In the genomic region with DNA sequence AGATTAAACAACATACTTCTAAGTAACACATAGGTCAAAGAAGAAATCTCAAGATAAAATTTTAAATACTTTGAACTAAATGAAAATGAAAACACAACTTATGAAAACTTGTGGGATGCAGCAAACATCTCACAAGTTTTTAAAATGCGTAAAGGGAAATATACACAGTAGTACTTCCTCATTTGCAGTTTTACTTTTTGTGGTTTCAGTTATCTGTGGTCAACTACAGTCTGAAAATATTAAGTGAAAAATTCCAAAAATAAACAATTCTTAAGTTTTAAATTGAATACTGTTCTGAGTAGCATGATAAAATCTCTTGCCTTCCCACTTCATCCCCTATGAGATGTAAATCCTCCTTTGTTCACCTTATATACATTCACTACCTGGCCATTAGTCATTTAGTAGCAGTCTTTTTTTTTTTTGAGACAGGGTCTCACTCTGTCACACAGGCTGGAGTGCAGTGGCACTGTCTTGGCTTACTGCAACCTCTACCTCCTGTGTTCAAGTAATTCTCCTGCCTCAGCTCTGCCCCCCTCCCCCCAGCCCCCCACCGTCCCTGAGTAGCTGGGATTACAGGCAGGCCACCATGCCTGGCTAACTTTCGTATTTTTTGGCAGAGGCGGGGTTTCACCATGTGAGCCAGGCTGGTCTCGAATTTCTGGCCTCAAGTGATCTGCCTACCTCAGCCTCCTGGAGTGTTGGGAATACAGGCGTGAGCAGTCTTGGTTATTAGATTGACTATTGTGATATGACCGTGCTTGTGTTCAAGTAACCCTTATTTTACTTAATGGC, we compare ENCODE assay signal across 9 cellular contexts.
DNase-seq lines count a peak whose midpoint lies in the region; ATAC-seq and TF ChIP-seq lines count a peak whose summit lies in the region.
"Had no signal": no experiment of that assay in that cellular context is flagged by ENCODE, and none has a peak within 500 bp of the region (broad histone marks: within the 10 kb centered on the region; RNA-seq: fewer than 3 reads in every experiment).

No MANE protein-coding gene starts in this region.

- H3K36me3 Mint-ChIP-seq in naive B cell (peaks cover 5 to 14% of the 10 kb centered on the region in 2 donors), type B pancreatic cell (no peaks in the 10 kb centered on the region)

- ATAC-seq in HG02610 (IDR thresholded peaks at IDR 0.05; ENCODE audit: unreplicated experiment) (peak; percentile 94), naive B cell (ENCODE audit: low read depth in 2 of 2) (peak; percentile 92 to 93)

- H3K27ac ChIP-seq in HL-60 (replicated peaks), result peak overlapping the region; percentile 39

- no peaks in the 10 kb centered on the region for H3K27me3 ChIP-seq in HL-60 (ENCODE audit: insufficient read depth, poor library complexity, severe bottlenecking)

- H3K9me3 Mint-ChIP-seq in naive B cell (peaks cover 11 to 35% (median 28%) of the 10 kb centered on the region in 7 donors), type B pancreatic cell (peaks cover 9% of the 10 kb centered on the region)

- H3K4me1 Mint-ChIP-seq in naive B cell (peaks cover 5 to 18% (median 15%) of the 10 kb centered on the region in 3 donors), type B pancreatic cell (ENCODE audit: unreplicated experiment) (no peaks in the 10 kb centered on the region)

- no peak for TF ChIP-seq CTCF in HL-60 (IDR thresholded peaks at IDR 0.05; ENCODE audit: insufficient read depth, low read length)
- no peak for TF ChIP-seq CTCF in type B pancreatic cell (conservative IDR thresholded peaks at IDR 0.05)

- no peak overlapping the region for H3K4me3 ChIP-seq in HL-60 (replicated peaks; ENCODE audit: insufficient read depth, low read length)

- H3K4me3 Mint-ChIP-seq in naive B cell (peak overlapping the region; percentile 7 to 85 (median 54)), type B pancreatic cell (no peak overlapping the region)

- H3K27me3 Mint-ChIP-seq in naive B cell, result no peaks in the 10 kb centered on the region
- no peaks in the 10 kb centered on the region for H3K27me3 Mint-ChIP-seq in type B pancreatic cell

- peak; percentile 33 for DNase-seq in SIG-M5 treated with dmso at 0.1 percent for 504 hours (lab: John Stamatoyannopoulos, UW; ENCODE audit: unreplicated experiment)
- no peak for DNase-seq in SIG-M5 (lab: John Stamatoyannopoulos, UW)
- no peak for DNase-seq in HL-60 (ENCODE audit: low read depth in 1 of 2, low spot score in 1 of 2)
- peak; percentile 28 for DNase-seq in naive B cell
- DNase-seq in activated gamma-delta T cell treated with Interleukin-2 at 50 U/mL for 16 hours, result no peak
- DNase-seq in type B pancreatic cell (ENCODE audit: extremely low spot score, unreplicated experiment), result no peak
- DNase-seq in NCI-H526 (lab: John Stamatoyannopoulos, UW), result no peak
- DNase-seq: 8988T had no signal

- H3K27ac Mint-ChIP-seq in naive B cell (peak overlapping the region in 5 of 6 donors; percentile 57 to 97 (median 72)), type B pancreatic cell (no peak overlapping the region)

Comparison
In these comparisons a context has a peak if more than half of its experiments do, and no peak if none do; other contexts are left out.
1. DNase-seq: peak in SIG-M5 treated with dmso at 0.1 percent for 504 hours (single experiment) and naive B cell (single experiment); none in SIG-M5 (single experiment), HL-60 (0 of 2), activated gamma-delta T cell treated with Interleukin-2 at 50 U/mL for 16 hours (single experiment), type B pancreatic cell (single experiment) and NCI-H526 (0 of 2).